In genomic region chr12:124567673-124568373, GRCh38 we compare ENCODE assay signal across 8 cellular contexts. TPM values are rescaled to one million over a fixed set of nuclear protein-coding genes. Genes with fewer than 3 reads are reported as not detected.
DNase-seq lines count a peak whose midpoint lies in the region; ATAC-seq and TF ChIP-seq lines count a peak whose summit lies in the region.

No MANE protein-coding gene starts in this region.

- peak; percentile 45 to 62 for TF ChIP-seq RAD21 in liver (IDR thresholded peaks at IDR 0.05)

- H3K27me3 ChIP-seq in liver (ENCODE audit: control insufficient read depth in 4 of 4, insufficient read depth in 4 of 4, low read length in 3 of 4): no peaks in the 10 kb centered on the region

- peak; percentile 46 for ATAC-seq in HG03439 (IDR thresholded peaks at IDR 0.05; ENCODE audit: unreplicated experiment)

- 2% methylated on average over 50 of the region's 50 CpGs for WGBS in liver

- H3K9me3 Mint-ChIP-seq in dendritic cell treated with granulocyte-macrophage colony-stimulating factor and Interleukin-4, amounts not matched to agents 40 ng/mL and 50 ng/mL, for 4 days: no peaks in the 10 kb centered on the region

- peaks cover 13 to 22% (median 18%) of the 10 kb centered on the region in 4 donors for H3K4me1 ChIP-seq in liver (ENCODE audit: control insufficient read depth in 4 of 4, insufficient read depth in 4 of 4, low read length in 3 of 4)

- H3K4me1 Mint-ChIP-seq in dendritic cell treated with granulocyte-macrophage colony-stimulating factor and Interleukin-4, amounts not matched to agents 40 ng/mL and 50 ng/mL, for 4 days (ENCODE audit: low read depth): peaks cover 66% of the 10 kb centered on the region

- peaks cover 34% of the 10 kb centered on the region for H3K36me3 Mint-ChIP-seq in dendritic cell treated with granulocyte-macrophage colony-stimulating factor and Interleukin-4, amounts not matched to agents 40 ng/mL and 50 ng/mL, for 4 days (ENCODE audit: low read depth)

- H3K27ac Mint-ChIP-seq in dendritic cell treated with granulocyte-macrophage colony-stimulating factor and Interleukin-4, amounts not matched to agents 40 ng/mL and 50 ng/mL, for 4 days: peak overlapping the region; percentile 95

- peak; percentile 11 for TF ChIP-seq POLR2A in GM19099 (IDR thresholded peaks at IDR 0.05; ENCODE audit: extremely low read depth, insufficient read length, low read depth)

- DNase-seq in AG09319 (ENCODE audit: extremely low read depth, low read depth): peak; percentile 96
- peak; percentile 37 to 90 for DNase-seq in NCI-H526 (lab: John Stamatoyannopoulos, UW)
- peak; percentile 56 to 65 for DNase-seq in activated CD4-positive, alpha-beta T cell treated with anti-CD3 and anti-CD28 coated beads, Interleukin-2, amount 50 U/mL, for 24 hours (ENCODE audit: low read depth in 1 of 2, low spot score in 1 of 2)
- DNase-seq in stimulated activated CD4-positive, alpha-beta T cell treated with anti-CD3 and anti-CD28 coated beads, Interleukin-4, amount 100 ng/mL, for 1 hour: peak; percentile 83

- peak overlapping the region in 1 of 2 donors; percentile 28 for H3K9ac ChIP-seq in liver (ENCODE audit: low read depth in 1 of 2, low read length in 2 of 2)

- peak overlapping the region; percentile 82 to 83 for H3K27ac ChIP-seq in liver (ENCODE audit: low read depth in 1 of 2, low read length in 2 of 2)

- H3K9me3 ChIP-seq in liver (ENCODE audit: control insufficient read depth in 4 of 4, low read length in 3 of 4): no peaks in the 10 kb centered on the region

- peak overlapping the region in 2 of 3 donors; percentile 42 to 95 for H3K4me3 ChIP-seq in liver (ENCODE audit: low read depth in 1 of 3, low read length in 3 of 3)

- peak overlapping the region; percentile 74 for H3K4me3 Mint-ChIP-seq in dendritic cell treated with granulocyte-macrophage colony-stimulating factor and Interleukin-4, amounts not matched to agents 40 ng/mL and 50 ng/mL, for 4 days

- H3K27me3 Mint-ChIP-seq in dendritic cell treated with granulocyte-macrophage colony-stimulating factor and Interleukin-4, amounts not matched to agents 40 ng/mL and 50 ng/mL, for 4 days: peaks cover 1% of the 10 kb centered on the region

- H3K36me3 ChIP-seq in liver (ENCODE audit: control insufficient read depth in 4 of 4, insufficient read depth in 3 of 4, low read depth in 1 of 4, low read length in 3 of 4): no peaks in the 10 kb centered on the region

- peak; percentile 19 for TF ChIP-seq CTCF in AG09319 (IDR thresholded peaks at IDR 0.05; ENCODE audit: low read depth, low read length)
- no peak for TF ChIP-seq CTCF in liver (IDR thresholded peaks at IDR 0.05; ENCODE audit: low read depth, low read length, missing input control)

- intact Hi-C loops in dendritic cell treated with granulocyte-macrophage colony-stimulating factor and Interleukin-4, amounts not matched to agents 40 ng/mL and 50 ng/mL, for 4 days (cut with micrococcal nuclease): loop anchor here (1.0 kb wide), 4 partner anchors 19 to 199 kb away; no protein-coding TSS in a partner anchor

TF ChIP-seq in liver, 16 proteins besides CTCF, POLR2A, EP300 and RAD21:
- TF ChIP-seq YY1 (IDR thresholded peaks at IDR 0.05) (peak; percentile 21), FOXA2 (IDR thresholded peaks at IDR 0.05) (no peak), HNF4A (conservative IDR thresholded peaks at IDR 0.05) (no peak), SP1 (IDR thresholded peaks at IDR 0.05) (peak; percentile 41), RXRA (IDR thresholded peaks at IDR 0.05) (peak in 1 of 2 donors; percentile 12)
- TF ChIP-seq, protein P1, sequence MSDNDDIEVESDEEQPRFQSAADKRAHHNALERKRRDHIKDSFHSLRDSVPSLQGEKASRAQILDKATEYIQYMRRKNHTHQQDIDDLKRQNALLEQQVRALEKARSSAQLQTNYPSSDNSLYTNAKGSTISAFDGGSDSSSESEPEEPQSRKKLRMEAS (IDR thresholded peaks at IDR 0.05): peak; percentile 33

RNA-seq across cellular contexts. Expression of gene NCOR2, which starts 0.4 kb away (rescaled TPM):
- total RNA-seq in liver: 10 to 100 TPM; 16.8 to 31.6 TPM
- polyA plus RNA-seq in liver: 10 to 100 TPM in 1 of 2 donors, 1 to 10 TPM in 1; 7.9 to 19.5 TPM

Comparison
In these comparisons a context has a peak if more than half of its experiments do, and no peak if none do; other contexts are left out.
1. Peak in every context shown above with its lines: DNase-seq, ATAC-seq, H3K4me3 ChIP-seq and H3K27ac ChIP-seq.